In genomic region chr2:74849228-74849892, GRCh38 we compare ENCODE assay signal across 8 cellular contexts. TPM values are rescaled to one million over a fixed set of nuclear protein-coding genes. Genes with fewer than 3 reads are reported as not detected.
A peak's percentile ranks its signal among the peaks of the same experiment; 100 is the strongest.
DNase-seq lines count a peak whose midpoint lies in the region; ATAC-seq, FAIRE-seq and TF ChIP-seq lines count a peak whose summit lies in the region.

No MANE protein-coding gene starts in this region.

- TF ChIP-seq CTCF in NB4 (IDR thresholded peaks at IDR 0.05; ENCODE audit: low read depth, low read length) = no peak
- TF ChIP-seq CTCF in keratinocyte (optimal IDR thresholded peaks at IDR 0.05 in 1 of 3, IDR thresholded peaks at IDR 0.05 in 1 of 3, conservative IDR thresholded peaks at IDR 0.05 in 1 of 3; ENCODE audit: extremely low read depth in 1 of 3, insufficient read depth in 2 of 3, low read length in 3 of 3) = no peak
- no peak for TF ChIP-seq CTCF in suprapubic skin (IDR thresholded peaks at IDR 0.05)
- TF ChIP-seq CTCF in dorsolateral prefrontal cortex (IDR thresholded peaks at IDR 0.05 in 54 of 56, conservative IDR thresholded peaks at IDR 0.05 in 2 of 56; ENCODE audit: low read depth in 1 of 56, partially characterized antibody in 56 of 56) = no peak

- H3K9me3 Mint-ChIP-seq in activated naive CD4-positive, alpha-beta T cell treated with anti-CD3 and anti-CD28 coated beads for 36 hours = no peaks in the 10 kb centered on the region

- peaks cover 29% of the 10 kb centered on the region for H3K36me3 Mint-ChIP-seq in activated naive CD4-positive, alpha-beta T cell treated with anti-CD3 and anti-CD28 coated beads for 36 hours (ENCODE audit: low read depth)

- H3K4me2 ChIP-seq in keratinocyte (ENCODE audit: control insufficient read depth, extremely low read depth, insufficient read depth, low read depth, low read length) = peak overlapping the region; percentile 73

- no peaks in the 10 kb centered on the region for H3K27me3 ChIP-seq in keratinocyte (ENCODE audit: control insufficient read depth, extremely low read depth, insufficient read depth, low read length)
- no peaks in the 10 kb centered on the region for H3K27me3 ChIP-seq in suprapubic skin
- H3K27me3 ChIP-seq in dorsolateral prefrontal cortex = peaks cover 0 to 3% (median 0%) of the 10 kb centered on the region in 45 donors

- H3K9me1 ChIP-seq in keratinocyte (ENCODE audit: control insufficient read depth, extremely low read depth, insufficient read depth, low read length) = peaks cover 8% of the 10 kb centered on the region

- 51% methylated on average over 8 of the region's 8 CpGs for WGBS in suprapubic skin

- CTCF ChIA-PET in activated naive CD4-positive, alpha-beta T cell treated with anti-CD3 and anti-CD28 coated beads for 36 hours (lab: Charles Lee) = interaction anchor here (1.1 to 2.4 kb wide), 4 partner anchors 11 to 135 kb away, joined by 3 to 6 read pairs (median 4); no protein-coding TSS in a partner anchor

- DNase-seq in NB4 (ENCODE audit: low read depth) (peak; percentile 92), keratinocyte (ENCODE audit: low read depth, low spot score) (no peak), suprapubic skin (ENCODE audit: low spot score in 2 of 2) (no peak), dorsolateral prefrontal cortex (no peak), RKO (ENCODE audit: low spot score) (no peak)
- peak; percentile 65 for DNase-seq in activated naive CD4-positive, alpha-beta T cell treated with anti-CD3 and anti-CD28 coated beads for 36 hours

- TF ChIP-seq POLR2A in NB4 (IDR thresholded peaks at IDR 0.05; ENCODE audit: extremely low read depth, insufficient read length) = no peak
- no peak for TF ChIP-seq POLR2A in suprapubic skin (IDR thresholded peaks at IDR 0.05)

- H3K27ac Mint-ChIP-seq in activated naive CD4-positive, alpha-beta T cell treated with anti-CD3 and anti-CD28 coated beads for 36 hours = peak overlapping the region; percentile 92

- peak overlapping the region; percentile 53 for H3K4me3 Mint-ChIP-seq in activated naive CD4-positive, alpha-beta T cell treated with anti-CD3 and anti-CD28 coated beads for 36 hours

- H3K4me3 ChIP-seq in NB4 (ENCODE audit: low read depth, low read length) (peak overlapping the region; percentile 30), keratinocyte (ENCODE audit: control insufficient read depth in 2 of 3, extremely low read depth in 1 of 3, insufficient read depth in 2 of 3, low read depth in 1 of 3, low read length in 3 of 3) (peak overlapping the region in 2 of 3 experiments; percentile 16 to 17), suprapubic skin (no peak overlapping the region), dorsolateral prefrontal cortex (no peak overlapping the region)

- H3K9me3 ChIP-seq in keratinocyte (ENCODE audit: control insufficient read depth, low read depth, low read length) (no peaks in the 10 kb centered on the region), suprapubic skin (no peaks in the 10 kb centered on the region)

- H3K4me1 Mint-ChIP-seq in activated naive CD4-positive, alpha-beta T cell treated with anti-CD3 and anti-CD28 coated beads for 36 hours (ENCODE audit: low read depth) = peaks cover 77% of the 10 kb centered on the region

- peaks cover 76% of the 10 kb centered on the region for H3K79me2 ChIP-seq in keratinocyte (ENCODE audit: control insufficient read depth, insufficient read depth, low read length)

- FAIRE-seq in keratinocyte (lab: Jason Lieb, UNC) = peak; percentile 82

- peak overlapping the region; percentile 45 for H3K9ac ChIP-seq in keratinocyte (ENCODE audit: control insufficient read depth, extremely low read depth, insufficient read depth, low read length)

- dilution Hi-C loops in keratinocyte (cut with MboI; ENCODE audit: extremely low pct_ligation_motif_present, low sequenced_read_pairs) = no loop called here

- intact Hi-C loops in activated naive CD4-positive, alpha-beta T cell treated with anti-CD3 and anti-CD28 coated beads for 36 hours (cut with micrococcal nuclease) = loop anchor here (1.0 to 10.0 kb wide), 6 partner anchors 14 to 1615 kb away; partner anchors contain the start of genes CCT7, INO80B, PRADC1 and TET3
- intact Hi-C loops in dorsolateral prefrontal cortex (cut with DNase I) = no loop called here

- H3K27me3 Mint-ChIP-seq in activated naive CD4-positive, alpha-beta T cell treated with anti-CD3 and anti-CD28 coated beads for 36 hours (ENCODE audit: low read depth) = no peaks in the 10 kb centered on the region

- H3K27ac ChIP-seq in keratinocyte (ENCODE audit: control insufficient read depth, insufficient read depth, low read length) (peak overlapping the region; percentile 53), suprapubic skin (peak overlapping the region; percentile 65), dorsolateral prefrontal cortex (peak overlapping the region in 18 of 59 donors; percentile 1 to 68 (median 26))

- peaks cover 68% of the 10 kb centered on the region for H3K4me1 ChIP-seq in keratinocyte (ENCODE audit: control insufficient read depth, extremely low read depth, insufficient read depth, low read length)
- H3K4me1 ChIP-seq in suprapubic skin = peaks cover 60% of the 10 kb centered on the region

- peaks cover 4 to 20% of the 10 kb centered on the region in 2 experiments for H3K36me3 ChIP-seq in keratinocyte (ENCODE audit: control insufficient read depth in 2 of 2, extremely low read depth in 1 of 2, insufficient read depth in 2 of 2, low read length in 2 of 2)
- no peaks in the 10 kb centered on the region for H3K36me3 ChIP-seq in suprapubic skin

- peaks cover 7% of the 10 kb centered on the region for H4K20me1 ChIP-seq in keratinocyte (ENCODE audit: control insufficient read depth, extremely low read depth, insufficient read depth, low read length)

- peak; percentile 87 for ATAC-seq in GM18517 (IDR thresholded peaks at IDR 0.05; ENCODE audit: unreplicated experiment)
- ATAC-seq in HG02610 (IDR thresholded peaks at IDR 0.05; ENCODE audit: unreplicated experiment) = peak; percentile 77

- no peak for TF ChIP-seq EP300 in suprapubic skin (IDR thresholded peaks at IDR 0.05)

- peak overlapping the region; percentile 53 for H2AFZ ChIP-seq in keratinocyte (ENCODE audit: control insufficient read depth, low read length)

RNA-seq across cellular contexts. Expression of gene HK2, which starts 15.4 kb away (rescaled TPM):
- 10 to 100 TPM; 37.9 to 38.7 TPM for total RNA-seq in activated naive CD4-positive, alpha-beta T cell treated with anti-CD3 and anti-CD28 coated beads for 36 hours
- polyA plus RNA-seq in keratinocyte = 20.3 to 27.1 TPM (median 23.2 TPM) in 3 replicates
- 56.1 TPM for polyA plus RNA-seq in keratinocyte (2011; ENCODE audit: low read depth)
- polyA plus RNA-seq in keratinocyte (2011; cell fraction: cytosol; rRNA removed) = 13.8 and 15.1 TPM in 2 replicates
- polyA plus RNA-seq in keratinocyte (2011; cell fraction: nucleus; rRNA removed) = 29.1 and 39.4 TPM in 2 replicates
- polyA plus RNA-seq in keratinocyte (2012; ENCODE audit: low replicate concordance) = 21.7 and 83.6 TPM in 2 replicates
- 27.5 to 58.4 TPM (median 58.2 TPM) in 3 replicates for polyA minus RNA-seq in keratinocyte
- polyA minus RNA-seq in keratinocyte (2011; cell fraction: cytosol; rRNA and poly(A)+ RNA removed) = 28.2 TPM
- polyA minus RNA-seq in keratinocyte (2011; cell fraction: nucleus; rRNA and poly(A)+ RNA removed) = 38.4 and 46.2 TPM in 2 replicates
- 10 to 100 TPM in 3 of 4 donors, 1 to 10 TPM in 1; 9.3 to 24.4 (median 15.1) TPM for total RNA-seq in suprapubic skin
- total RNA-seq in dorsolateral prefrontal cortex = 10 to 100 TPM in 18 of 120 experiments, 1 to 10 TPM in 102; 1.2 to 37.2 (median 5.9) TPM

Comparison
In these comparisons a context has a peak if more than half of its experiments do, and no peak if none do; other contexts are left out.
1. DNase-seq: peak in NB4 (single experiment) and activated naive CD4-positive, alpha-beta T cell treated with anti-CD3 and anti-CD28 coated beads for 36 hours (single experiment); none in keratinocyte (single experiment), suprapubic skin (0 of 2), dorsolateral prefrontal cortex (0 of 10) and RKO (single experiment).
2. H3K4me3 ChIP-seq: peak in NB4 (single experiment) and keratinocyte (2 of 3); none in suprapubic skin (single experiment) and dorsolateral prefrontal cortex (0 of 59).